Comparison of ENCODE assay signal across 9 cellular contexts in genomic region chr7:150329331-150330106, GRCh38.
DNase-seq lines count a peak whose midpoint lies in the region; ATAC-seq lines count a peak whose summit lies in the region.
"Had no signal": no experiment of that assay in that cellular context is flagged by ENCODE, and none has a peak within 500 bp of the region (broad histone marks: within the 10 kb centered on the region; RNA-seq: fewer than 3 reads in every experiment).

No MANE protein-coding gene starts in this region.

- DNase-seq in ELF-1 (ENCODE audit: low read depth, low spot score) (peak; percentile 73), iPS-NIHi11 (ENCODE audit: low spot score) (peak; percentile 76), AG08396 (ENCODE audit: low spot score) (no peak)
- DNase-seq: activated T-cell treated with anti-CD3 and anti-CD28 coated beads, Interleukin-2, amount 50 U/mL, for 24 hours; aorta; hippocampal formation; NCI-H510A; stimulated activated CD4-positive, alpha-beta T cell treated with anti-CD3 and anti-CD28 coated beads, Interleukin-12 subunit alpha, Interleukin-12 subunit beta, amount 100 ng/mL, for 4 hours had no signal

- ATAC-seq in activated CD4-positive, CD25-positive, alpha-beta regulatory T cell treated with anti-CD3 and anti-CD28 coated beads, Interleukin-2, amount 50 U/mL, for 24 hours = no peak
